Comparison of ENCODE assay signal across 20 cellular contexts in the genomic region with DNA sequence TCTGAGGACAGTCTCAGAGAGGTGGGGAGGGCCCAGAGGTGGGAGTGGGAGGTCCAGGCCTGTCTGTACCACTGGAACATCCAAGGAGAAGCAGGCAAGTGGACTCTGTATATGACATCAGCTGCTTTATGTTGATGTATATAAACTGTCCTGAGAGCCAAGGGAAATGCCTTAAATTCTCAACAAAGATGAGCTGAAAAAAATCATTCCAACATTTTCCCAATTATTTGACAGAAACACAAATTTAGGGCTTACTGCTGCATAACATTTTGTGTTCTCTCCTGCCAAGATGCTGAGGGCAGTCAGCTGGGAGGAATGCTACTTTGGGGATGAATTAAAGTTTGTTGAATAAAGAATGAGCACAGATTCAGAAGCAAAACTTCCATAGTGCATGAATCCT. TPM values are rescaled to one million over a fixed set of nuclear protein-coding genes. Genes with fewer than 3 reads are reported as not detected.
"Had no signal": no experiment of that assay in that cellular context is flagged by ENCODE, and none has a peak within 500 bp of the region (broad histone marks: within the 10 kb centered on the region; RNA-seq: fewer than 3 reads in every experiment).

No MANE protein-coding gene starts in this region.

- H3K9me3 ChIP-seq: body of pancreas, left lung, testis had no signal

- H3K4me2 ChIP-seq: hepatocyte had no signal

- DNase-seq: activated B cell treated with CpG ODN at 0.5 μM for 24 hours; activated CD4-positive, alpha-beta T cell treated with anti-CD3 and anti-CD28 coated beads for 4 hours; activated CD4-positive, alpha-beta T cell treated with anti-CD3 and anti-CD28 coated beads, Interleukin-2, amount 50 U/mL, for 48 hours; activated effector memory CD4-positive, alpha-beta T cell treated with anti-CD3 and anti-CD28 coated beads, Interleukin-2, amount 50 U/mL, for 16 hours; activated naive CD4-positive, alpha-beta T cell treated with anti-CD3 and anti-CD28 coated beads, Interleukin-2, amount 10 ng/mL, durations not matched to agents 7 days and 5 days; anterior cingulate cortex; body of pancreas; effector CD4-positive, alpha-beta T cell; glutamatergic neuron; immature natural killer cell; left lung; naive thymus-derived CD4-positive, alpha-beta T cell; occipital lobe; small intestine; stimulated activated CD4-positive, alpha-beta T cell treated with anti-CD3 and anti-CD28 coated beads, Interleukin-2, amount 100 ng/mL, for 24 hours; stimulated activated naive CD8-positive, alpha-beta T cell treated with anti-CD3 and anti-CD28 coated beads, Interleukin-15, amount 100 ng/mL, for 72 hours; T-helper 1 cell; testis had no signal

- H2AFZ ChIP-seq: hepatocyte had no signal

- H3K27ac ChIP-seq: body of pancreas, cardiac muscle cell, hepatocyte, left lung, testis had no signal

- H3K27me3 ChIP-seq: body of pancreas, cardiac muscle cell, hepatocyte, left lung, testis had no signal

- H3K4me1 ChIP-seq: body of pancreas, left lung, testis had no signal

- H3K36me3 ChIP-seq: cardiac muscle cell, left lung had no signal

- H3K4me3 ChIP-seq: body of pancreas, cardiac muscle cell, hepatocyte, left lung, testis had no signal

- H3K79me2 ChIP-seq: hepatocyte had no signal

RNA-seq across cellular contexts. Expression of a gene that starts 52.8 kb away (rescaled TPM):
- total RNA-seq: naive thymus-derived CD4-positive, alpha-beta T cell had no signal
